ENCODE assay signal across 1 cellular context in the genomic region with DNA sequence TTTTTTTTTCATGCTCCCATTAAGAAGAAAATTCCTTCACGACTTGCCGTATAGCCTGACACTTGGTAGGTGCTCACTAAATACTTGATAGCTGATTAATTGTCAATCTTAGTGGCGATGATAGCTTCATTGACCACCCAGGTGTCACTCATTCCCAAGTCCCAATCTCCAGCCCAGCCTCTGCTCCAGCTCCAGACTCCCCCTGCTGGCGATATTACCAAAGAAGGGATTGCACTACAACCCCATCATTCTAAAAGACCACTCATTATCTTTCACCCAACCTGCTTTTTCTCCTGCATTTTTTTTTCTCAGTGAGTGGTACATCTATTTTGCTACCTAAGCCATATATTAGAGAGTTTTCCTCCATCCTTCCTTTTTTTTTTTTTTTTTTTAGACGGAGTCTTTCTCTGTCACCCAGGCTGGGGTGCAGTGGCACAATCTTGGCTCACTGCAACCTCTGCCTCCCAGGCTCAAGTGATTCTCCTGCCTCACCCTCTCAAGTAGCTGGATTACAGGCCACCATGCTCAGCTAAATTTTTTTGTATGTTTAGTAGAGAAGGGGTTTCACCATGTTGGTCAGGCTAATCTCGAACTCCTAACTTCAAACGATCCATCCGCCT.
TF ChIP-seq lines count a peak whose summit lies in the region.

No MANE protein-coding gene starts in this region.

TF ChIP-seq in GM23338, 12 proteins besides CTCF, POLR2A, EP300 and RAD21:
- no peak for TF ChIP-seq NANOG (IDR thresholded peaks at IDR 0.05; ENCODE audit: borderline replicate concordance)
- no peak for TF ChIP-seq CREB1 (CRISPR knock-in tag; IDR thresholded peaks at IDR 0.05; ENCODE audit: low read depth)
- no peak for TF ChIP-seq EZH2 (IDR thresholded peaks at IDR 0.05; ENCODE audit: low read depth, unreplicated experiment)
- TF ChIP-seq ZNF114 (CRISPR knock-in tag; IDR thresholded peaks at IDR 0.05): no peak
- TF ChIP-seq JUNB (IDR thresholded peaks at IDR 0.05; ENCODE audit: unreplicated experiment): no peak
- TF ChIP-seq, protein P1, sequence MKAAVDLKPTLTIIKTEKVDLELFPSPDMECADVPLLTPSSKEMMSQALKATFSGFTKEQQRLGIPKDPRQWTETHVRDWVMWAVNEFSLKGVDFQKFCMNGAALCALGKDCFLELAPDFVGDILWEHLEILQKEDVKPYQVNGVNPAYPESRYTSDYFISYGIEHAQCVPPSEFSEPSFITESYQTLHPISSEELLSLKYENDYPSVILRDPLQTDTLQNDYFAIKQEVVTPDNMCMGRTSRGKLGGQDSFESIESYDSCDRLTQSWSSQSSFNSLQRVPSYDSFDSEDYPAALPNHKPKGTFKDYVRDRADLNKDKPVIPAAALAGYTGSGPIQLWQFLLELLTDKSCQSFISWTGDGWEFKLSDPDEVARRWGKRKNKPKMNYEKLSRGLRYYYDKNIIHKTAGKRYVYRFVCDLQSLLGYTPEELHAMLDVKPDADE (IDR thresholded peaks at IDR 0.05): no peak
- TF ChIP-seq, protein P2, sequence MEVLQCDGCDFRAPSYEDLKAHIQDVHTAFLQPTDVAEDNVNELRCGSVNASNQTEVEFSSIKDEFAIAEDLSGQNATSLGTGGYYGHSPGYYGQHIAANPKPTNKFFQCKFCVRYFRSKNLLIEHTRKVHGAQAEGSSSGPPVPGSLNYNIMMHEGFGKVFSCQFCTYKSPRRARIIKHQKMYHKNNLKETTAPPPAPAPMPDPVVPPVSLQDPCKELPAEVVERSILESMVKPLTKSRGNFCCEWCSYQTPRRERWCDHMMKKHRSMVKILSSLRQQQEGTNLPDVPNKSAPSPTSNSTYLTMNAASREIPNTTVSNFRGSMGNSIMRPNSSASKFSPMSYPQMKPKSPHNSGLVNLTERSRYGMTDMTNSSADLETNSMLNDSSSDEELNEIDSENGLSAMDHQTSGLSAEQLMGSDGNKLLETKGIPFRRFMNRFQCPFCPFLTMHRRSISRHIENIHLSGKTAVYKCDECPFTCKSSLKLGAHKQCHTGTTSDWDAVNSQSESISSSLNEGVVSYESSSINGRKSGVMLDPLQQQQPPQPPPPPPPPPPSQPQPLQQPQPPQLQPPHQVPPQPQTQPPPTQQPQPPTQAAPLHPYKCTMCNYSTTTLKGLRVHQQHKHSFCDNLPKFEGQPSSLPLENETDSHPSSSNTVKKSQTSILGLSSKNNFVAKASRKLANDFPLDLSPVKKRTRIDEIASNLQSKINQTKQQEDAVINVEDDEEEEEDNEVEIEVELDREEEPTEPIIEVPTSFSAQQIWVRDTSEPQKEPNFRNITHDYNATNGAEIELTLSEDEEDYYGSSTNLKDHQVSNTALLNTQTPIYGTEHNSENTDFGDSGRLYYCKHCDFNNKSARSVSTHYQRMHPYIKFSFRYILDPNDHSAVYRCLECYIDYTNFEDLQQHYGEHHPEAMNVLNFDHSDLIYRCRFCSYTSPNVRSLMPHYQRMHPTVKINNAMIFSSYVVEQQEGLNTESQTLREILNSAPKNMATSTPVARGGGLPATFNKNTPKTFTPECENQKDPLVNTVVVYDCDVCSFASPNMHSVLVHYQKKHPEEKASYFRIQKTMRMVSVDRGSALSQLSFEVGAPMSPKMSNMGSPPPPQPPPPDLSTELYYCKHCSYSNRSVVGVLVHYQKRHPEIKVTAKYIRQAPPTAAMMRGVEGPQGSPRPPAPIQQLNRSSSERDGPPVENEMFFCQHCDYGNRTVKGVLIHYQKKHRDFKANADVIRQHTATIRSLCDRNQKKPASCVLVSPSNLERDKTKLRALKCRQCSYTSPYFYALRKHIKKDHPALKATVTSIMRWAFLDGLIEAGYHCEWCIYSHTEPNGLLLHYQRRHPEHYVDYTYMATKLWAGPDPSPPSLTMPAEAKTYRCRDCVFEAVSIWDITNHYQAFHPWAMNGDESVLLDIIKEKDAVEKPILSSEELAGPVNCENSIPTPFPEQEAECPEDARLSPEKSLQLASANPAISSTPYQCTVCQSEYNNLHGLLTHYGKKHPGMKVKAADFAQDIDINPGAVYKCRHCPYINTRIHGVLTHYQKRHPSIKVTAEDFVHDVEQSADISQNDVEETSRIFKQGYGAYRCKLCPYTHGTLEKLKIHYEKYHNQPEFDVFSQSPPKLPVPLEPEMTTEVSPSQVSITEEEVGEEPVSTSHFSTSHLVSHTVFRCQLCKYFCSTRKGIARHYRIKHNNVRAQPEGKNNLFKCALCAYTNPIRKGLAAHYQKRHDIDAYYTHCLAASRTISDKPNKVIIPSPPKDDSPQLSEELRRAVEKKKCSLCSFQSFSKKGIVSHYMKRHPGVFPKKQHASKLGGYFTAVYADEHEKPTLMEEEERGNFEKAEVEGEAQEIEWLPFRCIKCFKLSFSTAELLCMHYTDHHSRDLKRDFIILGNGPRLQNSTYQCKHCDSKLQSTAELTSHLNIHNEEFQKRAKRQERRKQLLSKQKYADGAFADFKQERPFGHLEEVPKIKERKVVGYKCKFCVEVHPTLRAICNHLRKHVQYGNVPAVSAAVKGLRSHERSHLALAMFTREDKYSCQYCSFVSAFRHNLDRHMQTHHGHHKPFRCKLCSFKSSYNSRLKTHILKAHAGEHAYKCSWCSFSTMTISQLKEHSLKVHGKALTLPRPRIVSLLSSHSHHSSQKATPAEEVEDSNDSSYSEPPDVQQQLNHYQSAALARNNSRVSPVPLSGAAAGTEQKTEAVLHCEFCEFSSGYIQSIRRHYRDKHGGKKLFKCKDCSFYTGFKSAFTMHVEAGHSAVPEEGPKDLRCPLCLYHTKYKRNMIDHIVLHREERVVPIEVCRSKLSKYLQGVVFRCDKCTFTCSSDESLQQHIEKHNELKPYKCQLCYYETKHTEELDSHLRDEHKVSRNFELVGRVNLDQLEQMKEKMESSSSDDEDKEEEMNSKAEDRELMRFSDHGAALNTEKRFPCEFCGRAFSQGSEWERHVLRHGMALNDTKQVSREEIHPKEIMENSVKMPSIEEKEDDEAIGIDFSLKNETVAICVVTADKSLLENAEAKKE (CRISPR knock-in tag; IDR thresholded peaks at IDR 0.05): no peak
- no peak for TF ChIP-seq POLR2AphosphoS5 (IDR thresholded peaks at IDR 0.05; ENCODE audit: low read depth)
- no peak for TF ChIP-seq EZH2phosphoT487 (IDR thresholded peaks at IDR 0.05; ENCODE audit: unreplicated experiment)
- no peak for TF ChIP-seq ZNF331 (CRISPR knock-in tag; IDR thresholded peaks at IDR 0.05; ENCODE audit: low read depth)
- TF ChIP-seq, protein P3, sequence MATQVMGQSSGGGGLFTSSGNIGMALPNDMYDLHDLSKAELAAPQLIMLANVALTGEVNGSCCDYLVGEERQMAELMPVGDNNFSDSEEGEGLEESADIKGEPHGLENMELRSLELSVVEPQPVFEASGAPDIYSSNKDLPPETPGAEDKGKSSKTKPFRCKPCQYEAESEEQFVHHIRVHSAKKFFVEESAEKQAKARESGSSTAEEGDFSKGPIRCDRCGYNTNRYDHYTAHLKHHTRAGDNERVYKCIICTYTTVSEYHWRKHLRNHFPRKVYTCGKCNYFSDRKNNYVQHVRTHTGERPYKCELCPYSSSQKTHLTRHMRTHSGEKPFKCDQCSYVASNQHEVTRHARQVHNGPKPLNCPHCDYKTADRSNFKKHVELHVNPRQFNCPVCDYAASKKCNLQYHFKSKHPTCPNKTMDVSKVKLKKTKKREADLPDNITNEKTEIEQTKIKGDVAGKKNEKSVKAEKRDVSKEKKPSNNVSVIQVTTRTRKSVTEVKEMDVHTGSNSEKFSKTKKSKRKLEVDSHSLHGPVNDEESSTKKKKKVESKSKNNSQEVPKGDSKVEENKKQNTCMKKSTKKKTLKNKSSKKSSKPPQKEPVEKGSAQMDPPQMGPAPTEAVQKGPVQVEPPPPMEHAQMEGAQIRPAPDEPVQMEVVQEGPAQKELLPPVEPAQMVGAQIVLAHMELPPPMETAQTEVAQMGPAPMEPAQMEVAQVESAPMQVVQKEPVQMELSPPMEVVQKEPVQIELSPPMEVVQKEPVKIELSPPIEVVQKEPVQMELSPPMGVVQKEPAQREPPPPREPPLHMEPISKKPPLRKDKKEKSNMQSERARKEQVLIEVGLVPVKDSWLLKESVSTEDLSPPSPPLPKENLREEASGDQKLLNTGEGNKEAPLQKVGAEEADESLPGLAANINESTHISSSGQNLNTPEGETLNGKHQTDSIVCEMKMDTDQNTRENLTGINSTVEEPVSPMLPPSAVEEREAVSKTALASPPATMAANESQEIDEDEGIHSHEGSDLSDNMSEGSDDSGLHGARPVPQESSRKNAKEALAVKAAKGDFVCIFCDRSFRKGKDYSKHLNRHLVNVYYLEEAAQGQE (IDR thresholded peaks at IDR 0.05; ENCODE audit: unreplicated experiment): no peak
- TF ChIP-seq STAT1 (IDR thresholded peaks at IDR 0.05; ENCODE audit: unreplicated experiment): no peak
TF ChIP-seq in GM23338: peak in this region for 0.
